Comparison of ENCODE assay signal across 7 cellular contexts in genomic region chrX:96685205-96686099, GRCh38. TPM values are rescaled to one million over a fixed set of nuclear protein-coding genes. Genes with fewer than 3 reads are reported as not detected.
DNase-seq lines count a peak whose midpoint lies in the region; ATAC-seq and TF ChIP-seq lines count a peak whose summit lies in the region.

No MANE protein-coding gene starts in this region.

- peak overlapping the region; percentile 89 for H3K27ac Mint-ChIP-seq in activated naive CD4-positive, alpha-beta T cell treated with anti-CD3 and anti-CD28 coated beads for 36 hours

- CTCF ChIA-PET in PC-9 (lab: Charles Lee): no interaction called here
- CTCF ChIA-PET in activated naive CD4-positive, alpha-beta T cell treated with anti-CD3 and anti-CD28 coated beads for 36 hours (lab: Charles Lee): no interaction called here

- no peak for TF ChIP-seq POLR2A in heart left ventricle (IDR thresholded peaks at IDR 0.05)

- H3K27me3 ChIP-seq in PC-9 (ENCODE audit: insufficient read depth, low read depth) (no peaks in the 10 kb centered on the region), heart left ventricle (peaks cover 0 to 31% (median 0%) of the 10 kb centered on the region in 9 donors)

- H3K4me3 Mint-ChIP-seq in activated naive CD4-positive, alpha-beta T cell treated with anti-CD3 and anti-CD28 coated beads for 36 hours: peak overlapping the region; percentile 85

- no peak for TF ChIP-seq CTCF in PC-9 (conservative IDR thresholded peaks at IDR 0.05)
- TF ChIP-seq CTCF in heart left ventricle (IDR thresholded peaks at IDR 0.05): no peak

- H3F3A ChIP-seq in PC-9 (ENCODE audit: insufficient read depth, low read depth): peaks cover 13% of the 10 kb centered on the region; the same call in 1 of the 2 replicates

- no peaks in the 10 kb centered on the region for H3K9me2 ChIP-seq in PC-9 (ENCODE audit: insufficient read depth)

- WGBS in heart left ventricle, 4 donors: 1 to 20% (median 8%) methylated on average over 27 to 38 of the region's 38 CpGs

- H3K4me1 ChIP-seq in PC-9 (replicated peaks; ENCODE audit: insufficient read depth) (peaks cover 19% of the 10 kb centered on the region), heart left ventricle (peaks cover 0 to 13% (median 3%) of the 10 kb centered on the region in 12 donors)

- peak overlapping the region; percentile 87 for H3K27ac ChIP-seq in PC-9
- H3K27ac ChIP-seq in heart left ventricle: peak overlapping the region; percentile 65 to 86 (median 79)

- H3K4me2 ChIP-seq in PC-9: peak overlapping the region; percentile 90

- ATAC-seq in GM18861 (IDR thresholded peaks at IDR 0.05; ENCODE audit: unreplicated experiment): peak; percentile 18
- peak; percentile 30 for ATAC-seq in HG02884 (IDR thresholded peaks at IDR 0.05; ENCODE audit: unreplicated experiment)
- ATAC-seq in heart left ventricle: peak; percentile 49 to 69 (median 63)

- H3K36me3 ChIP-seq in PC-9 (ENCODE audit: low read depth): no peaks in the 10 kb centered on the region
- no peaks in the 10 kb centered on the region for H3K36me3 ChIP-seq in heart left ventricle

- H3K79me2 ChIP-seq in PC-9 (ENCODE audit: low read depth): peaks cover 51% of the 10 kb centered on the region

- no peaks in the 10 kb centered on the region for H3K9me3 Mint-ChIP-seq in activated naive CD4-positive, alpha-beta T cell treated with anti-CD3 and anti-CD28 coated beads for 36 hours

- intact Hi-C loops in PC-9 (cut with micrococcal nuclease; ENCODE audit: unreplicated experiment): loop anchor here (10.0 kb wide), 2 partner anchors 281 to 311 kb away; no protein-coding TSS in a partner anchor
- intact Hi-C loops in activated naive CD4-positive, alpha-beta T cell treated with anti-CD3 and anti-CD28 coated beads for 36 hours (cut with micrococcal nuclease): loop anchor here (10.0 kb wide), 2 partner anchors 349 to 909 kb away; no protein-coding TSS in a partner anchor
- intact Hi-C loops in heart left ventricle (cut with DNase I): loop anchor here in 3 of 10 donors (5.0 to 10.0 kb wide), 3 partner anchors 79 to 313 kb away; no protein-coding TSS in a partner anchor
- intact Hi-C loops in posterior vena cava (cut with DNase I): no loop called here

- H3K27me3 Mint-ChIP-seq in activated naive CD4-positive, alpha-beta T cell treated with anti-CD3 and anti-CD28 coated beads for 36 hours (ENCODE audit: low read depth): no peaks in the 10 kb centered on the region

- H2AFZ ChIP-seq in PC-9: peak overlapping the region; percentile 96

- H3K4me1 Mint-ChIP-seq in activated naive CD4-positive, alpha-beta T cell treated with anti-CD3 and anti-CD28 coated beads for 36 hours (ENCODE audit: low read depth): peaks cover 26% of the 10 kb centered on the region

- TSS peak; percentile 33 for BruUV-seq in PC-9 (replicated peaks; lab: Mats Ljungman, UMichigan)

- H4K20me1 ChIP-seq in PC-9 (ENCODE audit: insufficient read depth): no peaks in the 10 kb centered on the region

- H3K4me3 ChIP-seq in PC-9 (peak overlapping the region; percentile 87), heart left ventricle (peak overlapping the region; percentile 54 to 96 (median 80))

- POLR2A ChIA-PET in PC-9 (lab: Charles Lee; ENCODE audit: unreplicated experiment): interaction anchor here (0.7 kb wide), 1 partner anchor 313 kb away, joined by 5 read pairs; no protein-coding TSS in a partner anchor

- DNase-seq in PC-9: peak; percentile 21 to 42
- DNase-seq in activated naive CD4-positive, alpha-beta T cell treated with anti-CD3 and anti-CD28 coated beads for 36 hours: peak; percentile 65
- peak in 4 of 5 donors; percentile 15 to 35 (median 28) for DNase-seq in heart left ventricle
- DNase-seq in posterior vena cava (ENCODE audit: low spot score): peak; percentile 81
- DNase-seq in NCI-H128 (lab: John Stamatoyannopoulos, UW; ENCODE audit: unreplicated experiment): no peak

- H3K9me3 ChIP-seq in PC-9 (ENCODE audit: insufficient read depth, low read depth) (no peaks in the 10 kb centered on the region), heart left ventricle (no peaks in the 10 kb centered on the region)

- H3K36me3 Mint-ChIP-seq in activated naive CD4-positive, alpha-beta T cell treated with anti-CD3 and anti-CD28 coated beads for 36 hours (ENCODE audit: low read depth): peaks cover 1% of the 10 kb centered on the region

RNA-seq across cellular contexts. Expression of gene DIAPH2, which starts 0.8 kb away (rescaled TPM):
- total RNA-seq in PC-9 (2021) (10.6 and 12.0 TPM in 2 replicates), heart left ventricle (10 to 100 TPM in 8 of 9 donors, 1 to 10 TPM in 1; 9.0 to 18.8 (median 14.3) TPM), posterior vena cava (10 to 100 TPM; 39.5 to 53.1 TPM)
- 1 to 10 TPM; 9.3 to 9.4 TPM for total RNA-seq in activated naive CD4-positive, alpha-beta T cell treated with anti-CD3 and anti-CD28 coated beads for 36 hours
- 1 to 10 TPM; 3.7 TPM for polyA plus RNA-seq in heart left ventricle

Comparison
In these comparisons a context has a peak if more than half of its experiments do, and no peak if none do; other contexts are left out.
1. intact Hi-C loops: an anchor here in PC-9 (10.0 kb wide) and activated naive CD4-positive, alpha-beta T cell treated with anti-CD3 and anti-CD28 coated beads for 36 hours (10.0 kb wide); none called in posterior vena cava.